Comparison of ENCODE assay signal across 8 cellular contexts in the genomic region with DNA sequence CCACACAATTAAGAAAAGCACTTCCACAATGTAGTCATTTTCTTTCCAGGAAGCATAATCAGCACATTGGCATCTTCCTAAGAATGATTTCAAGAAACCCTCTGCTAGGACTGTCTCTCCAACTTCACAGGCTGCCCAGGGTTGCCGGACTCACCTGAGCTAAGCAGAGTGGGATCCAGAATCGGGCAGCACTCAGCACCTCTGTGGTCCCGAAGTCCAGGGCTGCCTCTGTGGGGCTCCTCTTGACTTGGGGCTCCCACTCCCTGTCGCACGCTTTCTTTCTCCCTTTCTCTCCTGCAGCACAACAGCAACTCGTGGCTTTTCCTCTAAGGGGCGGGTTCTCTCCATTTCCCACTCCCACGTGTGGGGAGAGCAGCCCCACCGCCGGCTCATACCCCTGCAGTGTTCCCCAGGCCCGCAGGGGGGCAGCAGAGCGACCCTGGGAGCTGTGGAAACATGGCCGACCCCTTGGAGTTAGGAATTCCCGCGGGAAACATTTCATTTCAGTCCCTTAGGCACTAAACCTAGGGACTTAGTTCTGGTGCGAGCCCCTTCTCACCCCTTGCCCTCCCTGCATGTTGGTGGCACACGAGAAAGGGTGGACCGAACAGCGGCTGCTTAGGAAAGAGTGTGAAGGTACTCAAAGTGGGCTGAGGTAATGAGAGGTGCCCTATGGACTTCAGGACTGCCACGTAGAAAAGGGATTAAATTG. TPM values are rescaled to one million over a fixed set of nuclear protein-coding genes. Genes with fewer than 3 reads are reported as not detected.
DNase-seq lines count a peak whose midpoint lies in the region; ATAC-seq and TF ChIP-seq lines count a peak whose summit lies in the region.

Gene TMEM272 (minus strand): TSS at position 316 of the 712 bp plus-strand sequence. CDS start 6,647 bp downstream, outside the sequence.

- POLR2A ChIA-PET in CD8-positive, alpha-beta T cell (lab: Charles Lee) = no interaction called here

- peak in 5 of 7 experiments; percentile 35 to 57 (median 43) for DNase-seq in CD8-positive, alpha-beta T cell
- DNase-seq in GOT3 (lab: John Stamatoyannopoulos, UW) (peak; percentile 12), NCI-H526 treated with DMSO at 0.1 percent for 48 hours (lab: John Stamatoyannopoulos, UW) (peak; percentile 69), fibroblast of mammary gland (ENCODE audit: low read depth) (peak; percentile 34), tibial artery (no peak)
- DNase-seq in activated T-cell treated with anti-CD3 and anti-CD28 coated beads, Interleukin-2, amount 50 U/mL, for 24 hours = peak; percentile 79

- H3K9me3 Mint-ChIP-seq in CD8-positive, alpha-beta T cell = no peaks in the 10 kb centered on the region
- H3K9me3 Mint-ChIP-seq in activated T-cell treated with anti-CD3 and anti-CD28 coated beads, Interleukin-2, amount 50 U/mL, for 24 hours = no peaks in the 10 kb centered on the region
- no peaks in the 10 kb centered on the region for H3K9me3 Mint-ChIP-seq in nephron

- peaks cover 5% of the 10 kb centered on the region for H3K4me1 ChIP-seq in CD8-positive, alpha-beta T cell (ENCODE audit: insufficient read depth, low read length)
- H3K4me1 ChIP-seq in tibial artery = peaks cover 0 to 20% (median 3%) of the 10 kb centered on the region in 4 donors

- ATAC-seq in CD8-positive, alpha-beta T cell = peak; percentile 96
- no peak for ATAC-seq in GM18519 (IDR thresholded peaks at IDR 0.05; ENCODE audit: low FRiP score, unreplicated experiment)

- intact Hi-C loops in CD8-positive, alpha-beta T cell (cut with DNase I, micrococcal nuclease) = loop anchor here (1.0 to 10.0 kb wide), 7 partner anchors 33 to 600 kb away; partner anchors contain the start of gene NEK5 (in 1 of the 2)
- intact Hi-C loops in tibial artery (cut with DNase I; ENCODE audit: low total_unique reads) = no loop called here

- H3K27ac Mint-ChIP-seq in CD8-positive, alpha-beta T cell = no peak within 1 kb of the TSS
- H3K27ac Mint-ChIP-seq in activated T-cell treated with anti-CD3 and anti-CD28 coated beads, Interleukin-2, amount 50 U/mL, for 24 hours = no peak within 1 kb of the TSS
- H3K27ac Mint-ChIP-seq in nephron = peak within 1 kb of the TSS in 2 of 3 experiments; percentile 11 to 61

- no peaks in the 10 kb centered on the region for H3K36me3 Mint-ChIP-seq in CD8-positive, alpha-beta T cell
- H3K36me3 Mint-ChIP-seq in activated T-cell treated with anti-CD3 and anti-CD28 coated beads, Interleukin-2, amount 50 U/mL, for 24 hours (ENCODE audit: low read depth) = no peaks in the 10 kb centered on the region
- no peaks in the 10 kb centered on the region for H3K36me3 Mint-ChIP-seq in nephron (ENCODE audit: low read depth)

- H3K9me3 ChIP-seq in CD8-positive, alpha-beta T cell (ENCODE audit: low read length) = no peaks in the 10 kb centered on the region
- H3K9me3 ChIP-seq in tibial artery = no peaks in the 10 kb centered on the region

- no peaks in the 10 kb centered on the region for H3K27me3 ChIP-seq in CD8-positive, alpha-beta T cell (ENCODE audit: insufficient read depth, low read length)
- no peaks in the 10 kb centered on the region for H3K27me3 ChIP-seq in tibial artery

- peak within 1 kb of the TSS; percentile 53 for H3K4me3 Mint-ChIP-seq in CD8-positive, alpha-beta T cell
- peak within 1 kb of the TSS; percentile 35 for H3K4me3 Mint-ChIP-seq in activated T-cell treated with anti-CD3 and anti-CD28 coated beads, Interleukin-2, amount 50 U/mL, for 24 hours
- H3K4me3 Mint-ChIP-seq in nephron = peak within 1 kb of the TSS; percentile 19 to 50 (median 43)

- peak; percentile 83 for TF ChIP-seq CTCF in CD8-positive, alpha-beta T cell (IDR thresholded peaks at IDR 0.05)
- TF ChIP-seq CTCF in fibroblast of mammary gland (conservative IDR thresholded peaks at IDR 0.05; ENCODE audit: control insufficient read depth, insufficient read depth, low read depth, low read length) = peak; percentile 80
- TF ChIP-seq CTCF in nephron (IDR thresholded peaks at IDR 0.05; ENCODE audit: unreplicated experiment in 3 of 3) = peak; percentile 83 to 84 (median 83)
- TF ChIP-seq CTCF in tibial artery (IDR thresholded peaks at IDR 0.05) = peak; percentile 55 to 76

- CTCF ChIA-PET in CD8-positive, alpha-beta T cell (lab: Charles Lee) = interaction anchor here (0.9 to 9.8 kb wide), 10 partner anchors 10 to 352 kb away, joined by 3 to 61 read pairs (median 4); no protein-coding TSS in a partner anchor

- peaks cover 4% of the 10 kb centered on the region for H3K27me3 Mint-ChIP-seq in CD8-positive, alpha-beta T cell (ENCODE audit: low read depth)
- H3K27me3 Mint-ChIP-seq in activated T-cell treated with anti-CD3 and anti-CD28 coated beads, Interleukin-2, amount 50 U/mL, for 24 hours = peaks cover 12% of the 10 kb centered on the region
- peaks cover 4% of the 10 kb centered on the region for H3K27me3 Mint-ChIP-seq in nephron (ENCODE audit: low read depth)

- H3K27ac ChIP-seq in CD8-positive, alpha-beta T cell (ENCODE audit: low read depth, low read length) = no peak within 1 kb of the TSS
- H3K27ac ChIP-seq in tibial artery = no peak within 1 kb of the TSS

- H3K4me1 Mint-ChIP-seq in CD8-positive, alpha-beta T cell (ENCODE audit: low read depth) = peaks cover 8% of the 10 kb centered on the region
- peaks cover 20% of the 10 kb centered on the region for H3K4me1 Mint-ChIP-seq in activated T-cell treated with anti-CD3 and anti-CD28 coated beads, Interleukin-2, amount 50 U/mL, for 24 hours (ENCODE audit: low read depth)
- H3K4me1 Mint-ChIP-seq in nephron = no peaks in the 10 kb centered on the region

- no peaks in the 10 kb centered on the region for H3K36me3 ChIP-seq in CD8-positive, alpha-beta T cell (ENCODE audit: insufficient read depth, low read length)
- no peaks in the 10 kb centered on the region for H3K36me3 ChIP-seq in tibial artery

- H3K4me3 ChIP-seq in CD8-positive, alpha-beta T cell (ENCODE audit: low read depth, low read length) = no peak within 1 kb of the TSS
- no peak within 1 kb of the TSS for H3K4me3 ChIP-seq in fibroblast of mammary gland (ENCODE audit: control insufficient read depth, low read depth, low read length)
- H3K4me3 ChIP-seq in tibial artery = no peak within 1 kb of the TSS

RNA-seq across cellular contexts. Expression of gene TMEM272, which starts in this region (rescaled TPM):
- 1 to 10 TPM; 1.1 to 1.7 TPM for total RNA-seq in CD8-positive, alpha-beta T cell

Comparison
In these comparisons a context has a peak if more than half of its experiments do, and no peak if none do; other contexts are left out.
1. DNase-seq: peak in CD8-positive, alpha-beta T cell (5 of 7), GOT3 (single experiment), NCI-H526 treated with DMSO at 0.1 percent for 48 hours (single experiment), activated T-cell treated with anti-CD3 and anti-CD28 coated beads, Interleukin-2, amount 50 U/mL, for 24 hours (single experiment) and fibroblast of mammary gland (single experiment); none in tibial artery (0 of 2).
2. H3K27ac Mint-ChIP-seq: peak in nephron (2 of 3); none in CD8-positive, alpha-beta T cell (single experiment) and activated T-cell treated with anti-CD3 and anti-CD28 coated beads, Interleukin-2, amount 50 U/mL, for 24 hours (single experiment).
3. Peak in every context shown above with its lines, with median percentiles within 50 percentile points of each other: H3K4me3 Mint-ChIP-seq and CTCF ChIP-seq.